In the genomic region with DNA sequence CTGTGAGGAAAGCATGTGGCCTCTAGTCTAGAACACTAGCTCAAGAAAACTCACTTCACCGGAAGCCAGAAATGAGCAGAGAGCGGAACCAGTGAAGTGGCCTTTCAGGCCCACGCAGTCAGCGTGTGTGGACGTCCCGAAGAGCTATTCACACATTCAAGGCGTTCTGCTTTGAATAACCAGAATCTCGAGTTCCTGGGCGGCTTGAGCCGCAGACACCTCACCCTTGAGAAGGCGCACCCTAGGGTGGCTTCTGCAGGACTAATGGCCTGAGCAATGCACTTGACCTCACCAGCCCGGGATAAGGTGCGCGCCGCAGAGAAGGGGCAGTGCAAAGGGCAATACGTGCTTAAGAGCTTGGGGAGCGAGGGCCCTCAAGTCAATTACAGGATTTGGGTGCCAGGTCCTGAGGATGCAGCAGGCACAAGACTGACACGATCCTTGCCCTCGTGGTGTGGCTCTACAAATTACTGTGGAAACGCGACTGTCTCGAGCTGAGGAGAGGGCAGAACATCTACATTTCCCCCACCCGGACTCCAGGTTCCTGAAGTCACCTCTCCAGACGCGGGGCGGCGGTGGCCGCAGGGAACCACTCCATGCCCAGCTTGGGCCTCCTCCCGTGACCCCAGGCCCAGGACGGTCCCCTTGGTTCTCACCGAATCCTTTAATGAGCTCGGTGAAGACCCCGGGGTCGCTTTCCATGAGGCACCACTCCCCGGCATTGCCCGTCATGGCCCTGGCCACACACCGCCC, we compare ENCODE assay signal across 8 cellular contexts. TPM values are rescaled to one million over a fixed set of nuclear protein-coding genes. Genes with fewer than 3 reads are reported as not detected.
A peak's percentile ranks its signal among the peaks of the same experiment; 100 is the strongest.
DNase-seq lines count a peak whose midpoint lies in the region; ATAC-seq and TF ChIP-seq lines count a peak whose summit lies in the region.

No MANE protein-coding gene starts in this region.

- H3K9me3 ChIP-seq in adrenal gland (replicated peaks in 1 of 3) (no peaks in the 10 kb centered on the region), iPS-18a (ENCODE audit: control insufficient read depth, low read depth, low read length) (no peaks in the 10 kb centered on the region)

- H3K27me3 ChIP-seq in adrenal gland = no peaks in the 10 kb centered on the region
- H3K27me3 ChIP-seq in iPS-18a (ENCODE audit: control insufficient read depth, insufficient read depth, low read length) = no peaks in the 10 kb centered on the region

- intact Hi-C loops in adrenal gland (cut with DNase I) = no loop called here

- peak overlapping the region; percentile 94 for H3K9ac ChIP-seq in iPS-18a (ENCODE audit: low read length)

- DNase-seq in GM03348 (ENCODE audit: low spot score) (peak; percentile 41), KBM-7 (peak; percentile 72), T follicular helper cell (ENCODE audit: low read depth) (peak; percentile 10), adrenal gland (peak; percentile 36 to 66 (median 41)), OCI-M2 (lab: John Stamatoyannopoulos, UW; ENCODE audit: unreplicated experiment) (no peak)
- DNase-seq in stimulated activated CD4-positive, alpha-beta T cell treated with anti-CD3 and anti-CD28 coated beads, Interleukin-12 subunit alpha, Interleukin-12 subunit beta, amount 100 ng/mL, for 4 hours = peak; percentile 41

- peak; percentile 41 for ATAC-seq in GM21619 (IDR thresholded peaks at IDR 0.05; ENCODE audit: unreplicated experiment)

- H3K4me3 ChIP-seq in adrenal gland = peak overlapping the region; percentile 38 to 78 (median 71)
- H3K4me3 ChIP-seq in iPS-18a (ENCODE audit: low read length) = peak overlapping the region; percentile 92

- no peaks in the 10 kb centered on the region for H3K36me3 ChIP-seq in adrenal gland (replicated peaks in 1 of 2)
- no peaks in the 10 kb centered on the region for H3K36me3 ChIP-seq in iPS-18a (ENCODE audit: control insufficient read depth, low read depth, low read length)

- H3K4me1 ChIP-seq in adrenal gland (replicated peaks in 1 of 2) (peaks cover 20 to 31% of the 10 kb centered on the region in 2 donors), iPS-18a (ENCODE audit: control insufficient read depth, low read depth, low read length) (peaks cover 10% of the 10 kb centered on the region)

- in situ Hi-C loops in KBM-7 (cut with MboI; ENCODE audit: low pct_unique_long_range_greater_than_20kb, low sequenced_read_pairs) = no loop called here

- TF ChIP-seq POLR2A in adrenal gland (IDR thresholded peaks at IDR 0.05) = peak in 1 of 2 donors; percentile 51

- TF ChIP-seq CTCF in adrenal gland (IDR thresholded peaks at IDR 0.05) = no peak

- WGBS in adrenal gland, 4 donors = 0 to 2% (median 1%) methylated on average over 29 to 37 of the region's 37 CpGs

- H3K27ac ChIP-seq in adrenal gland = peak overlapping the region; percentile 88 to 99 (median 96)
- peak overlapping the region; percentile 55 for H3K27ac ChIP-seq in iPS-18a (ENCODE audit: low read length)

RNA-seq across cellular contexts. Expression of a gene that starts 0.5 kb away (rescaled TPM):
- 10 to 100 TPM; 11.4 to 43.3 (median 24.8) TPM for total RNA-seq in adrenal gland
- polyA plus RNA-seq in adrenal gland = 10 to 100 TPM in 2 of 3 donors, 1 to 10 TPM in 1; 9.3 to 71.9 (median 12.2) TPM

RNA-seq across cellular contexts. Expression of a gene that starts 0.7 kb away (rescaled TPM):
- 10 to 100 TPM; 60.7 to 85.0 (median 76.0) TPM for total RNA-seq in adrenal gland
- 10 to 100 TPM in 2 of 3 donors, 1 to 10 TPM in 1; 3.8 to 19.0 (median 10.6) TPM for polyA plus RNA-seq in adrenal gland

RNA-seq across cellular contexts. Expression of a gene that starts 46.5 kb away (rescaled TPM):
- 10 to 100 TPM in 6 of 8 donors, 1 to 10 TPM in 2; 3.0 to 40.5 (median 20.8) TPM for total RNA-seq in adrenal gland
- 10 to 100 TPM in 2 of 3 donors, 1 to 10 TPM in 1; 10.0 to 59.8 (median 25.1) TPM for polyA plus RNA-seq in adrenal gland
